ENCODE assay signal across 8 cellular contexts in the genomic region with DNA sequence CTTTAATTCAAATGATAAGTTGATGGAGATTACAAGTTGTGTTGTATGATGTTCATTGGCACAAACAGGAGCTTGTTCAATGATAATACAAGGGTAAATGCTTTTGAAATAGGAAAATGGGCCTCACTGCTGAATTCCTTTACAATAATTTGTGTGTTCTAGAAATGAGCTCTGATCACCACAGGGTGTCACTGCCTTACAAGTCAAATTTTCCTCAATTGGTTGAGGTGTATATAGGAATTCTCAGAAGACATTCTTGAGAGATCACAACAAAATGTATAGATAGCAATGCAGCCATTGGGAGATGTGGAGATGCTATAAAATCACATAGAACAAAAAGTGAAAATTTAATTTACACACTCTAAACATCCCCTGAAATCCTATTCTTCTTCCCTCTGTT. TPM values are rescaled to one million over a fixed set of nuclear protein-coding genes. Genes with fewer than 3 reads are reported as not detected.
DNase-seq lines count a peak whose midpoint lies in the region; ATAC-seq and TF ChIP-seq lines count a peak whose summit lies in the region.

No MANE protein-coding gene starts in this region.

- no peak overlapping the region for H3K4me3 ChIP-seq in coronary artery

- peak; percentile 45 for DNase-seq in SK-MEL-5 (ENCODE audit: low read depth, low spot score)
- peak; percentile 16 for DNase-seq in globus pallidus (ENCODE audit: low spot score)
- no peak for DNase-seq in effector CD4-positive, alpha-beta T cell
- no peak for DNase-seq in coronary artery (ENCODE audit: low spot score)

- H3K27ac ChIP-seq in C4-2B (no peak overlapping the region), coronary artery (no peak overlapping the region)

- ATAC-seq in GM21447 (IDR thresholded peaks at IDR 0.05; ENCODE audit: unreplicated experiment) (no peak), GM18861 (IDR thresholded peaks at IDR 0.05; ENCODE audit: unreplicated experiment) (no peak)

- TF ChIP-seq CTCF in C4-2B (conservative IDR thresholded peaks at IDR 0.05): peak; percentile 43
- TF ChIP-seq CTCF in GM12873 (IDR thresholded peaks at IDR 0.05; ENCODE audit: insufficient read depth, low read depth, low read length, missing control alignments): peak; percentile 5
- TF ChIP-seq CTCF in coronary artery (IDR thresholded peaks at IDR 0.05): no peak

- in situ Hi-C loops in SK-MEL-5 (cut with HindIII; ENCODE audit: low pct_unique_long_range_greater_than_20kb, low sequenced_read_pairs): no loop called here

RNA-seq across cellular contexts. Expression of a gene that starts 49.6 kb away (rescaled TPM):
- not detected in 2 replicates for total RNA-seq in SK-MEL-5 (2014; rRNA removed; shearing (Covaris generic))
- polyA plus RNA-seq in SK-MEL-5 (2015; cell fraction: cytosol; rRNA removed): 0.05 and 0.11 TPM in 2 replicates
- 0.08 and 0.88 TPM in 2 replicates for polyA plus RNA-seq in SK-MEL-5 (2015; cell fraction: nucleus; rRNA removed)

Comparison
In these comparisons a context has a peak if more than half of its experiments do, and no peak if none do; other contexts are left out.
1. DNase-seq: peak in SK-MEL-5 (single experiment) and globus pallidus (single experiment); none in effector CD4-positive, alpha-beta T cell (single experiment) and coronary artery (single experiment).